ENCODE assay signal across 10 cellular contexts in genomic region chr6:149628865-149629544, GRCh38. TPM values are rescaled to one million over a fixed set of nuclear protein-coding genes. Genes with fewer than 3 reads are reported as not detected.
DNase-seq lines count a peak whose midpoint lies in the region; ATAC-seq and TF ChIP-seq lines count a peak whose summit lies in the region.
"Had no signal": no experiment of that assay in that cellular context is flagged by ENCODE, and none has a peak within 500 bp of the region (broad histone marks: within the 10 kb centered on the region; RNA-seq: fewer than 3 reads in every experiment).

No MANE protein-coding gene starts in this region.

- no peaks in the 10 kb centered on the region for H3F3A ChIP-seq in MM.1S (ENCODE audit: insufficient read depth, low read length)

- no peaks in the 10 kb centered on the region for H3K36me3 ChIP-seq in MM.1S (replicated peaks; ENCODE audit: insufficient read depth, low read length)

- H3K4me3 ChIP-seq in MM.1S (ENCODE audit: low read length) = no peak overlapping the region
- H3K4me3 ChIP-seq: SJSA1 had no signal

- H3K9me2 ChIP-seq in MM.1S (replicated peaks; ENCODE audit: insufficient read depth, low read length) = no peaks in the 10 kb centered on the region

- TF ChIP-seq CTCF in MM.1S (IDR thresholded peaks at IDR 0.05; ENCODE audit: low read length) = no peak

- H3K27me3 ChIP-seq in MM.1S (replicated peaks; ENCODE audit: insufficient read depth, low read length) = no peaks in the 10 kb centered on the region
- H3K27me3 ChIP-seq: SJSA1 had no signal

- no peaks in the 10 kb centered on the region for H3K79me2 ChIP-seq in MM.1S (ENCODE audit: low read length)

- H3K9ac ChIP-seq in MM.1S (ENCODE audit: low read length) = no peak overlapping the region
- H3K9ac ChIP-seq: KMS-11 had no signal

- DNase-seq in MM.1S = no peak
- DNase-seq in mesenteric fat pad (ENCODE audit: low spot score) = no peak
- no peak for DNase-seq in stimulated activated naive CD4-positive, alpha-beta T cell (lab: John Stamatoyannopoulos, UW)
- no peak for DNase-seq in HCEC 1CT

- ATAC-seq in GM18519 (IDR thresholded peaks at IDR 0.05; ENCODE audit: low FRiP score, unreplicated experiment) (peak; percentile 75), GM21515 (IDR thresholded peaks at IDR 0.05; ENCODE audit: unreplicated experiment) (peak; percentile 74), HG03432 (IDR thresholded peaks at IDR 0.05; ENCODE audit: unreplicated experiment) (peak; percentile 88), esophagus mucosa (peak; percentile 50)

- no peaks in the 10 kb centered on the region for H3K9me3 ChIP-seq in MM.1S (replicated peaks; ENCODE audit: insufficient read depth, low read length)
- H3K9me3 ChIP-seq: SJSA1 had no signal

- H3K4me2 ChIP-seq in MM.1S (ENCODE audit: low read depth, low read length) = no peak overlapping the region
- H3K4me2 ChIP-seq: KMS-11 had no signal

- H4K20me1 ChIP-seq in MM.1S (ENCODE audit: insufficient read depth, low read length) = no peaks in the 10 kb centered on the region

- H3K27ac ChIP-seq in MM.1S (ENCODE audit: low read length) = no peak overlapping the region
- H3K27ac ChIP-seq: KMS-11, SJSA1 had no signal

- H2AFZ ChIP-seq in MM.1S (ENCODE audit: low read length) = no peak overlapping the region

- H3K4me1 ChIP-seq in MM.1S (ENCODE audit: low read length) = no peaks in the 10 kb centered on the region
- H3K4me1 ChIP-seq: SJSA1 had no signal

RNA-seq across cellular contexts. Expression of gene KATNA1, which starts 19.5 kb away (rescaled TPM):
- total RNA-seq in esophagus mucosa = 13.5 TPM
- total RNA-seq in mesenteric fat pad = 16.5 TPM
